In genomic region chr3:48680811-48681540, GRCh38 we compare ENCODE assay signal across 20 cellular contexts. TPM values are rescaled to one million over a fixed set of nuclear protein-coding genes. Genes with fewer than 3 reads are reported as not detected.
DNase-seq lines count a peak whose midpoint lies in the region; ATAC-seq and TF ChIP-seq lines count a peak whose summit lies in the region.
"Had no signal": no experiment of that assay in that cellular context is flagged by ENCODE, and none has a peak within 500 bp of the region (broad histone marks: within the 10 kb centered on the region; RNA-seq: fewer than 3 reads in every experiment).

No MANE protein-coding gene starts in this region.

- H2AK5ac ChIP-seq in neuronal stem cell (ENCODE audit: low read depth, low read length): no peak overlapping the region

- TF ChIP-seq CTCF in SK-N-SH (IDR thresholded peaks at IDR 0.05): no peak

- H4K8ac ChIP-seq in neuronal stem cell (ENCODE audit: low read depth, low read length): no peak overlapping the region

- H3K4me3 ChIP-seq in CD4-positive, CD25-positive, alpha-beta regulatory T cell (ENCODE audit: low read depth, low read length): no peak overlapping the region
- H3K4me3 ChIP-seq in neuronal stem cell (ENCODE audit: low read length in 2 of 2): no peak overlapping the region
- H3K4me3 ChIP-seq in SK-N-SH (ENCODE audit: low read depth in 2 of 2, low read length in 1 of 2): no peak overlapping the region
- H3K4me3 ChIP-seq: BLaER1 treated with 17β-estradiol and CSF1 and Interleukin-3, amounts not matched to agents 10 nM and 100 nM; Peyer's patch had no signal

- no peaks in the 10 kb centered on the region for H3K27me3 ChIP-seq in CD4-positive, CD25-positive, alpha-beta regulatory T cell (ENCODE audit: control insufficient read depth, insufficient read depth, low read length)
- H3K27me3 ChIP-seq in neuronal stem cell (ENCODE audit: control insufficient read depth in 3 of 3, insufficient read depth in 3 of 3, low read depth in 1 of 3, low read length in 3 of 3): no peaks in the 10 kb centered on the region
- no peaks in the 10 kb centered on the region for H3K27me3 ChIP-seq in SK-N-SH (ENCODE audit: insufficient read depth)
- H3K27me3 ChIP-seq: BLaER1 treated with 17β-estradiol and CSF1 and Interleukin-3, amounts not matched to agents 10 nM and 100 nM; Peyer's patch had no signal

- peaks cover 26% of the 10 kb centered on the region for H3K79me2 ChIP-seq in SK-N-SH (ENCODE audit: insufficient read depth)

- H3K9me2 ChIP-seq in SK-N-SH: no peaks in the 10 kb centered on the region

- H3K27ac ChIP-seq in CD4-positive, CD25-positive, alpha-beta regulatory T cell (ENCODE audit: insufficient read depth, low read length, poor library complexity, severe bottlenecking): no peak overlapping the region
- H3K27ac ChIP-seq in neuronal stem cell (replicated peaks; ENCODE audit: low read length): no peak overlapping the region
- H3K27ac ChIP-seq in substantia nigra (ENCODE audit: low read depth, low read length, poor library complexity, severe bottlenecking): no peak overlapping the region
- no peak overlapping the region for H3K27ac ChIP-seq in SK-N-SH (ENCODE audit: low read depth in 2 of 2, low read length in 1 of 2)
- H3K27ac ChIP-seq: BLaER1 treated with 17β-estradiol and CSF1 and Interleukin-3, amounts not matched to agents 10 nM and 100 nM; Peyer's patch had no signal

- H3K79me1 ChIP-seq in neuronal stem cell (ENCODE audit: low read depth, low read length): no peaks in the 10 kb centered on the region

- CTCF ChIA-PET in activated CD4-positive, alpha-beta T cell treated with anti-CD3 and anti-CD28 coated beads for 36 hours (lab: Charles Lee): interaction anchor here (0.7 to 0.8 kb wide), 3 partner anchors 12 to 280 kb away, joined by 3 read pairs; no protein-coding TSS in a partner anchor
- CTCF ChIA-PET in SK-N-SH (lab: Yijun Ruan, JAX): interaction anchor here (4.0 kb wide), 1 partner anchor 17 kb away, joined by 28 read pairs; the partner anchor contains the start of gene CELSR3

- no peak overlapping the region for H3K4me3 Mint-ChIP-seq in activated CD4-positive, alpha-beta T cell treated with anti-CD3 and anti-CD28 coated beads, Interleukin-2, amount 10 ng/mL, durations not matched to agents 24 days and 14 days
- no peak overlapping the region for H3K4me3 Mint-ChIP-seq in activated CD4-positive, alpha-beta T cell treated with anti-CD3 and anti-CD28 coated beads for 36 hours
- peak overlapping the region in 1 of 4 donors; percentile 41 for H3K4me3 Mint-ChIP-seq in CD4-positive, CD25-positive, alpha-beta regulatory T cell
- no peak overlapping the region for H3K4me3 Mint-ChIP-seq in activated T-helper 2 cell treated with anti-CD3 and anti-CD28 coated beads, Interferon-gamma antibody, Interleukin-2, Interleukin-4, amounts not matched to agents 10 μg/mL and 5 μg/mL and 100 μg/mL, durations not matched to agents 14 hours and 24 hours and 36 hours (ENCODE audit: low read depth)

- H4K91ac ChIP-seq in neuronal stem cell (ENCODE audit: low read depth, low read length, poor library complexity): no peak overlapping the region

- H3K14ac ChIP-seq in neuronal stem cell (ENCODE audit: low read length): no peak overlapping the region

- H2BK12ac ChIP-seq in neuronal stem cell (ENCODE audit: low read length): no peak overlapping the region

- no peak for TF ChIP-seq RAD21 in SK-N-SH (IDR thresholded peaks at IDR 0.05; ENCODE audit: low read length)

- H4K20me1 ChIP-seq in SK-N-SH (ENCODE audit: insufficient read depth): 0 out of 2 replicates have a peak, but pooled peaks cover 4% of the 10 kb centered on the region

- peaks cover 22% of the 10 kb centered on the region for H3K36me3 ChIP-seq in CD4-positive, CD25-positive, alpha-beta regulatory T cell (ENCODE audit: control insufficient read depth, insufficient read depth, low read length)
- H3K36me3 ChIP-seq in neuronal stem cell (replicated peaks in 1 of 2; ENCODE audit: control insufficient read depth in 2 of 2, insufficient read depth in 2 of 2, low read length in 2 of 2): peaks cover 54 to 73% of the 10 kb centered on the region in 2 donors
- peaks cover 0 to 37% of the 10 kb centered on the region in 2 experiments for H3K36me3 ChIP-seq in SK-N-SH (replicated peaks in 1 of 2; ENCODE audit: control insufficient read depth in 1 of 2, insufficient read depth in 2 of 2, low read length in 1 of 2)

- no peak overlapping the region for H3K4me2 ChIP-seq in neuronal stem cell (ENCODE audit: insufficient read depth, low read length, poor library complexity, severe bottlenecking)
- no peak overlapping the region for H3K4me2 ChIP-seq in SK-N-SH

- H3K4me1 ChIP-seq in CD4-positive, CD25-positive, alpha-beta regulatory T cell (ENCODE audit: control insufficient read depth, insufficient read depth, low read length, poor library complexity, severe bottlenecking): peaks cover 26% of the 10 kb centered on the region
- H3K4me1 ChIP-seq in neuronal stem cell (ENCODE audit: control insufficient read depth in 2 of 2, insufficient read depth in 1 of 2, low read depth in 1 of 2, low read length in 2 of 2): peaks cover 4 to 9% of the 10 kb centered on the region in 2 donors
- H3K4me1 ChIP-seq in SK-N-SH (ENCODE audit: control insufficient read depth in 1 of 2, insufficient read depth in 2 of 2, low read depth in 1 of 2, low read length in 1 of 2): peaks cover 20 to 28% of the 10 kb centered on the region in 2 experiments

- no peak for TF ChIP-seq EP300 in SK-N-SH (IDR thresholded peaks at IDR 0.05; ENCODE audit: borderline replicate concordance in 1 of 2, low read depth in 1 of 2, low read length in 1 of 2)

- no peaks in the 10 kb centered on the region for H3K9me3 Mint-ChIP-seq in activated CD4-positive, alpha-beta T cell treated with anti-CD3 and anti-CD28 coated beads, Interleukin-2, amount 10 ng/mL, durations not matched to agents 24 days and 14 days
- H3K9me3 Mint-ChIP-seq in activated CD4-positive, alpha-beta T cell treated with anti-CD3 and anti-CD28 coated beads for 36 hours (ENCODE audit: low read depth): no peaks in the 10 kb centered on the region
- H3K9me3 Mint-ChIP-seq in CD4-positive, CD25-positive, alpha-beta regulatory T cell: no peaks in the 10 kb centered on the region
- no peaks in the 10 kb centered on the region for H3K9me3 Mint-ChIP-seq in activated T-helper 2 cell treated with anti-CD3 and anti-CD28 coated beads, Interferon-gamma antibody, Interleukin-2, Interleukin-4, amounts not matched to agents 10 μg/mL and 5 μg/mL and 100 μg/mL, durations not matched to agents 14 hours and 24 hours and 36 hours
- H3K9me3 Mint-ChIP-seq: IgD-negative memory B cell had no signal

- no peak overlapping the region for H3K18ac ChIP-seq in neuronal stem cell (ENCODE audit: low read length)

- DNase-seq in activated CD4-positive, alpha-beta T cell treated with anti-CD3 and anti-CD28 coated beads, Interleukin-2, amount 10 ng/mL, durations not matched to agents 24 days and 14 days: no peak
- no peak for DNase-seq in activated CD4-positive, alpha-beta T cell treated with anti-CD3 and anti-CD28 coated beads for 36 hours
- DNase-seq in CD4-positive, CD25-positive, alpha-beta regulatory T cell: no peak
- no peak for DNase-seq in activated T-helper 2 cell treated with anti-CD3 and anti-CD28 coated beads, Interferon-gamma antibody, Interleukin-2, Interleukin-4, amounts not matched to agents 10 μg/mL and 5 μg/mL and 100 μg/mL, durations not matched to agents 14 hours and 24 hours and 36 hours (ENCODE audit: low spot score)
- no peak for DNase-seq in neuronal stem cell (ENCODE audit: low spot score)
- DNase-seq in substantia nigra (lab: John Stamatoyannopoulos, UW): no peak
- DNase-seq in COR-L47 (lab: John Stamatoyannopoulos, UW): no peak
- DNase-seq in SK-N-SH: no peak
- DNase-seq: 8988T, Caco-2, HCEC 1CT, NCI-H1417 treated with DMSO at 0.1 percent for 48 hours, NCI-H2029, NCI-H510A treated with DMSO at 0.1 percent for 48 hours, Peyer's patch, SIG-M5 had no signal

- H2AFZ ChIP-seq in neuronal stem cell (ENCODE audit: low read length) (no peak overlapping the region), SK-N-SH (ENCODE audit: low read depth) (no peak overlapping the region)

- no peaks in the 10 kb centered on the region for H3K9me3 ChIP-seq in CD4-positive, CD25-positive, alpha-beta regulatory T cell (ENCODE audit: control insufficient read depth in 2 of 2, low read length in 2 of 2)
- H3K9me3 ChIP-seq in neuronal stem cell (replicated peaks in 1 of 2; ENCODE audit: control insufficient read depth in 2 of 2, insufficient read depth in 1 of 2, low read depth in 1 of 2, low read length in 2 of 2) (no peaks in the 10 kb centered on the region), SK-N-SH (no peaks in the 10 kb centered on the region)
- H3K9me3 ChIP-seq: BLaER1 treated with 17β-estradiol and CSF1 and Interleukin-3, amounts not matched to agents 10 nM and 100 nM; Caco-2; Peyer's patch had no signal

- H2BK5ac ChIP-seq in neuronal stem cell (ENCODE audit: low read length): no peak overlapping the region

- POLR2A ChIA-PET in activated CD4-positive, alpha-beta T cell treated with anti-CD3 and anti-CD28 coated beads for 36 hours (lab: Charles Lee): no interaction called here
- POLR2A ChIA-PET in SK-N-SH (lab: Yijun Ruan, JAX): interaction anchor here (1.3 kb wide), 1 partner anchor 18 kb away, joined by 6 read pairs; no protein-coding TSS in a partner anchor

- H3K27me3 Mint-ChIP-seq in activated CD4-positive, alpha-beta T cell treated with anti-CD3 and anti-CD28 coated beads, Interleukin-2, amount 10 ng/mL, durations not matched to agents 24 days and 14 days: no peaks in the 10 kb centered on the region
- H3K27me3 Mint-ChIP-seq in activated CD4-positive, alpha-beta T cell treated with anti-CD3 and anti-CD28 coated beads for 36 hours: no peaks in the 10 kb centered on the region
- no peaks in the 10 kb centered on the region for H3K27me3 Mint-ChIP-seq in CD4-positive, CD25-positive, alpha-beta regulatory T cell
- no peaks in the 10 kb centered on the region for H3K27me3 Mint-ChIP-seq in activated T-helper 2 cell treated with anti-CD3 and anti-CD28 coated beads, Interferon-gamma antibody, Interleukin-2, Interleukin-4, amounts not matched to agents 10 μg/mL and 5 μg/mL and 100 μg/mL, durations not matched to agents 14 hours and 24 hours and 36 hours (ENCODE audit: low read depth)

- H3K36me3 Mint-ChIP-seq in activated CD4-positive, alpha-beta T cell treated with anti-CD3 and anti-CD28 coated beads, Interleukin-2, amount 10 ng/mL, durations not matched to agents 24 days and 14 days (ENCODE audit: low read depth): peaks cover 58% of the 10 kb centered on the region
- H3K36me3 Mint-ChIP-seq in activated CD4-positive, alpha-beta T cell treated with anti-CD3 and anti-CD28 coated beads for 36 hours (ENCODE audit: low read depth): peaks cover 46% of the 10 kb centered on the region
- peaks cover 22% of the 10 kb centered on the region for H3K36me3 Mint-ChIP-seq in CD4-positive, CD25-positive, alpha-beta regulatory T cell
- peaks cover 58% of the 10 kb centered on the region for H3K36me3 Mint-ChIP-seq in activated T-helper 2 cell treated with anti-CD3 and anti-CD28 coated beads, Interferon-gamma antibody, Interleukin-2, Interleukin-4, amounts not matched to agents 10 μg/mL and 5 μg/mL and 100 μg/mL, durations not matched to agents 14 hours and 24 hours and 36 hours (ENCODE audit: low read depth)

- H3F3A ChIP-seq in SK-N-SH (replicated peaks; ENCODE audit: insufficient read depth): no peaks in the 10 kb centered on the region

- ATAC-seq in activated CD4-positive, alpha-beta T cell treated with anti-CD3 and anti-CD28 coated beads for 36 hours: no peak
- ATAC-seq in CD4-positive, CD25-positive, alpha-beta regulatory T cell (ENCODE audit: low read depth in 2 of 2): no peak

- H3K9ac ChIP-seq in neuronal stem cell (ENCODE audit: low read depth, low read length, poor library complexity) (peak overlapping the region; percentile 33), SK-N-SH (no peak overlapping the region)
- H3K9ac ChIP-seq: BLaER1 treated with 17β-estradiol and CSF1 and Interleukin-3, amounts not matched to agents 10 nM and 100 nM had no signal

- H2BK120ac ChIP-seq in neuronal stem cell (ENCODE audit: low read depth, low read length): no peak overlapping the region

- H3K27ac Mint-ChIP-seq in activated CD4-positive, alpha-beta T cell treated with anti-CD3 and anti-CD28 coated beads, Interleukin-2, amount 10 ng/mL, durations not matched to agents 24 days and 14 days: peak overlapping the region; percentile 54
- no peak overlapping the region for H3K27ac Mint-ChIP-seq in activated CD4-positive, alpha-beta T cell treated with anti-CD3 and anti-CD28 coated beads for 36 hours
- peak overlapping the region in 2 of 3 donors; percentile 72 to 87 for H3K27ac Mint-ChIP-seq in CD4-positive, CD25-positive, alpha-beta regulatory T cell
- peak overlapping the region; percentile 11 for H3K27ac Mint-ChIP-seq in activated T-helper 2 cell treated with anti-CD3 and anti-CD28 coated beads, Interferon-gamma antibody, Interleukin-2, Interleukin-4, amounts not matched to agents 10 μg/mL and 5 μg/mL and 100 μg/mL, durations not matched to agents 14 hours and 24 hours and 36 hours

- no CpG with 5 or more reads among the region's 17 CpGs for WGBS in neuronal stem cell (ENCODE audit: extremely low coverage in 2 of 2, insufficient read length in 2 of 2, insufficient replicate concordance in 1 of 2), 2 donors
- 94% methylated on average over 13 of the region's 17 CpGs for WGBS in SK-N-SH (ENCODE audit: low lambda C conversion rate)

- intact Hi-C loops in activated CD4-positive, alpha-beta T cell treated with anti-CD3 and anti-CD28 coated beads, Interleukin-2, amount 10 ng/mL, durations not matched to agents 24 days and 14 days (cut with micrococcal nuclease): no loop called here
- intact Hi-C loops in activated CD4-positive, alpha-beta T cell treated with anti-CD3 and anti-CD28 coated beads for 36 hours (cut with DNase I, micrococcal nuclease): no loop called here
- intact Hi-C loops in activated T-helper 2 cell treated with anti-CD3 and anti-CD28 coated beads, Interferon-gamma antibody, Interleukin-2, Interleukin-4, amounts not matched to agents 10 μg/mL and 5 μg/mL and 100 μg/mL, durations not matched to agents 14 hours and 24 hours and 36 hours (cut with micrococcal nuclease): no loop called here

- H3K4ac ChIP-seq in neuronal stem cell (ENCODE audit: low read length): no peak overlapping the region

- H3K23ac ChIP-seq in neuronal stem cell (ENCODE audit: low read depth, low read length, poor library complexity): no peak overlapping the region

- peaks cover 21% of the 10 kb centered on the region for H3K4me1 Mint-ChIP-seq in activated CD4-positive, alpha-beta T cell treated with anti-CD3 and anti-CD28 coated beads, Interleukin-2, amount 10 ng/mL, durations not matched to agents 24 days and 14 days
- H3K4me1 Mint-ChIP-seq in activated CD4-positive, alpha-beta T cell treated with anti-CD3 and anti-CD28 coated beads for 36 hours: peaks cover 12% of the 10 kb centered on the region
- peaks cover 0 to 44% (median 21%) of the 10 kb centered on the region in 4 donors for H3K4me1 Mint-ChIP-seq in CD4-positive, CD25-positive, alpha-beta regulatory T cell
- peaks cover 13% of the 10 kb centered on the region for H3K4me1 Mint-ChIP-seq in activated T-helper 2 cell treated with anti-CD3 and anti-CD28 coated beads, Interferon-gamma antibody, Interleukin-2, Interleukin-4, amounts not matched to agents 10 μg/mL and 5 μg/mL and 100 μg/mL, durations not matched to agents 14 hours and 24 hours and 36 hours (ENCODE audit: low read depth)

- no peak overlapping the region for H2BK15ac ChIP-seq in neuronal stem cell (ENCODE audit: low read length)

RNA-seq across cellular contexts. Expression of gene NCKIPSD, which starts 4.7 kb away (rescaled TPM):
- total RNA-seq in activated CD4-positive, alpha-beta T cell treated with anti-CD3 and anti-CD28 coated beads, Interleukin-2, amount 10 ng/mL, durations not matched to agents 24 days and 14 days: 53.1 and 54.1 TPM in 2 replicates
- total RNA-seq in activated CD4-positive, alpha-beta T cell treated with anti-CD3 and anti-CD28 coated beads for 36 hours: 10 to 100 TPM; 61.0 to 67.3 TPM
- 19.2 TPM for total RNA-seq in CD4-positive, CD25-positive, alpha-beta regulatory T cell
- polyA plus RNA-seq in CD4-positive, CD25-positive, alpha-beta regulatory T cell: 10 to 100 TPM in 2 of 4 donors, 1 to 10 TPM in 2; 6.4 to 11.6 (median 10.3) TPM
- total RNA-seq in activated T-helper 2 cell treated with anti-CD3 and anti-CD28 coated beads, Interferon-gamma antibody, Interleukin-2, Interleukin-4, amounts not matched to agents 10 μg/mL and 5 μg/mL and 100 μg/mL, durations not matched to agents 14 hours and 24 hours and 36 hours: 49.8 and 51.4 TPM in 2 replicates
- polyA plus RNA-seq in neuronal stem cell (2013, experiment 1 of 2): 17.6 TPM
- polyA plus RNA-seq in neuronal stem cell (2013, experiment 2 of 2): 17.5 TPM
- polyA plus RNA-seq in SK-N-SH (2012; rRNA removed): 20.4 and 24.9 TPM in 2 replicates
- polyA plus RNA-seq in SK-N-SH (2012; cell fraction: cytosol; rRNA removed): 5.7 and 12.2 TPM in 2 replicates
- 50.4 and 56.5 TPM in 2 replicates for polyA plus RNA-seq in SK-N-SH (2012; cell fraction: nucleus; rRNA removed)

RNA-seq across cellular contexts. Expression of gene CELSR3, which starts 18.3 kb away (rescaled TPM):
- 14.5 and 15.2 TPM in 2 replicates for total RNA-seq in activated CD4-positive, alpha-beta T cell treated with anti-CD3 and anti-CD28 coated beads, Interleukin-2, amount 10 ng/mL, durations not matched to agents 24 days and 14 days
- total RNA-seq in activated CD4-positive, alpha-beta T cell treated with anti-CD3 and anti-CD28 coated beads for 36 hours: 1 to 10 TPM; 7.9 to 8.1 TPM
- total RNA-seq in CD4-positive, CD25-positive, alpha-beta regulatory T cell: 8.8 TPM
- polyA plus RNA-seq in CD4-positive, CD25-positive, alpha-beta regulatory T cell: under 1 TPM; 0.31 to 0.53 (median 0.37) TPM
- total RNA-seq in activated T-helper 2 cell treated with anti-CD3 and anti-CD28 coated beads, Interferon-gamma antibody, Interleukin-2, Interleukin-4, amounts not matched to agents 10 μg/mL and 5 μg/mL and 100 μg/mL, durations not matched to agents 14 hours and 24 hours and 36 hours: 16.0 and 16.5 TPM in 2 replicates
- 8.4 TPM for polyA plus RNA-seq in neuronal stem cell (2013, experiment 1 of 2)
- polyA plus RNA-seq in neuronal stem cell (2013, experiment 2 of 2): 8.5 TPM
- polyA plus RNA-seq in SK-N-SH (2012; rRNA removed): 10.0 and 11.7 TPM in 2 replicates
- polyA plus RNA-seq in SK-N-SH (2012; cell fraction: cytosol; rRNA removed): 3.9 and 6.8 TPM in 2 replicates
- 32.5 and 36.5 TPM in 2 replicates for polyA plus RNA-seq in SK-N-SH (2012; cell fraction: nucleus; rRNA removed)

RNA-seq across cellular contexts. Expression of gene IP6K2, which starts 36.0 kb away (rescaled TPM):
- total RNA-seq in activated CD4-positive, alpha-beta T cell treated with anti-CD3 and anti-CD28 coated beads, Interleukin-2, amount 10 ng/mL, durations not matched to agents 24 days and 14 days: 57.9 and 58.4 TPM in 2 replicates
- total RNA-seq in activated CD4-positive, alpha-beta T cell treated with anti-CD3 and anti-CD28 coated beads for 36 hours: 10 to 100 TPM; 39.4 to 48.3 TPM
- 107 TPM for total RNA-seq in CD4-positive, CD25-positive, alpha-beta regulatory T cell
- polyA plus RNA-seq in CD4-positive, CD25-positive, alpha-beta regulatory T cell: 10 to 100 TPM; 54.0 to 58.6 (median 55.8) TPM
- 65.4 and 68.2 TPM in 2 replicates for total RNA-seq in activated T-helper 2 cell treated with anti-CD3 and anti-CD28 coated beads, Interferon-gamma antibody, Interleukin-2, Interleukin-4, amounts not matched to agents 10 μg/mL and 5 μg/mL and 100 μg/mL, durations not matched to agents 14 hours and 24 hours and 36 hours
- 189 TPM for polyA plus RNA-seq in neuronal stem cell (2013, experiment 1 of 2)
- 187 TPM for polyA plus RNA-seq in neuronal stem cell (2013, experiment 2 of 2)
- polyA plus RNA-seq in SK-N-SH (2012; rRNA removed): 178 and 219 TPM in 2 replicates
- polyA plus RNA-seq in SK-N-SH (2012; cell fraction: cytosol; rRNA removed): 100 and 128 TPM in 2 replicates
- polyA plus RNA-seq in SK-N-SH (2012; cell fraction: nucleus; rRNA removed): 677 and 702 TPM in 2 replicates

RNA-seq across cellular contexts. Expression of gene SLC26A6, which starts 45.7 kb away (rescaled TPM):
- total RNA-seq in activated CD4-positive, alpha-beta T cell treated with anti-CD3 and anti-CD28 coated beads, Interleukin-2, amount 10 ng/mL, durations not matched to agents 24 days and 14 days: 57.2 and 58.2 TPM in 2 replicates
- 10 to 100 TPM; 35.0 to 38.5 TPM for total RNA-seq in activated CD4-positive, alpha-beta T cell treated with anti-CD3 and anti-CD28 coated beads for 36 hours
- total RNA-seq in CD4-positive, CD25-positive, alpha-beta regulatory T cell: 25.1 TPM
- polyA plus RNA-seq in CD4-positive, CD25-positive, alpha-beta regulatory T cell: 1 to 10 TPM; 3.2 to 6.7 (median 5.9) TPM
- total RNA-seq in activated T-helper 2 cell treated with anti-CD3 and anti-CD28 coated beads, Interferon-gamma antibody, Interleukin-2, Interleukin-4, amounts not matched to agents 10 μg/mL and 5 μg/mL and 100 μg/mL, durations not matched to agents 14 hours and 24 hours and 36 hours: 85.1 and 89.6 TPM in 2 replicates
- 30.0 TPM for polyA plus RNA-seq in neuronal stem cell (2013, experiment 1 of 2)
- 29.9 TPM for polyA plus RNA-seq in neuronal stem cell (2013, experiment 2 of 2)
- 31.9 and 39.6 TPM in 2 replicates for polyA plus RNA-seq in SK-N-SH (2012; rRNA removed)
- 4.0 and 6.8 TPM in 2 replicates for polyA plus RNA-seq in SK-N-SH (2012; cell fraction: cytosol; rRNA removed)
- polyA plus RNA-seq in SK-N-SH (2012; cell fraction: nucleus; rRNA removed): 246 and 273 TPM in 2 replicates

RNA-seq across cellular contexts. Expression of gene TMEM89, which starts 59.4 kb away (rescaled TPM):
- 0.64 and 0.89 TPM in 2 replicates for total RNA-seq in activated CD4-positive, alpha-beta T cell treated with anti-CD3 and anti-CD28 coated beads, Interleukin-2, amount 10 ng/mL, durations not matched to agents 24 days and 14 days
- total RNA-seq in activated CD4-positive, alpha-beta T cell treated with anti-CD3 and anti-CD28 coated beads for 36 hours: under 1 TPM in 1 of 2 experiments, not detected in 1; 0.30 TPM
- total RNA-seq in CD4-positive, CD25-positive, alpha-beta regulatory T cell: not detected
- polyA plus RNA-seq in CD4-positive, CD25-positive, alpha-beta regulatory T cell: not detected
- total RNA-seq in activated T-helper 2 cell treated with anti-CD3 and anti-CD28 coated beads, Interferon-gamma antibody, Interleukin-2, Interleukin-4, amounts not matched to agents 10 μg/mL and 5 μg/mL and 100 μg/mL, durations not matched to agents 14 hours and 24 hours and 36 hours: 0.80 and 0.87 TPM in 2 replicates
- polyA plus RNA-seq in neuronal stem cell (2013, experiment 1 of 2): 0.15 TPM
- polyA plus RNA-seq in neuronal stem cell (2013, experiment 2 of 2): not detected
- polyA plus RNA-seq in SK-N-SH (2012; rRNA removed): not detected in 2 replicates
- polyA plus RNA-seq in SK-N-SH (2012; cell fraction: cytosol; rRNA removed): not detected in 2 replicates
- polyA plus RNA-seq in SK-N-SH (2012; cell fraction: nucleus; rRNA removed): 0.43 and 1.0 TPM in 2 replicates
- total RNA-seq: Caco-2, HT-29, LHCN-M2, Peyer's patch had no signal
- polyA plus RNA-seq: IgD-negative memory B cell had no signal
